15 cellular contexts compared by ENCODE assay signal in genomic region chr15:85772668-85773067, GRCh38. TPM values are rescaled to one million over a fixed set of nuclear protein-coding genes. Genes with fewer than 3 reads are reported as not detected.
A peak's percentile ranks its signal among the peaks of the same experiment; 100 is the strongest.
DNase-seq lines count a peak whose midpoint lies in the region; ATAC-seq and TF ChIP-seq lines count a peak whose summit lies in the region.
"Had no signal": no experiment of that assay in that cellular context is flagged by ENCODE, and none has a peak within 500 bp of the region (broad histone marks: within the 10 kb centered on the region; RNA-seq: fewer than 3 reads in every experiment).

No MANE protein-coding gene starts in this region.

- no peak for TF ChIP-seq CTCF in adrenal gland (IDR thresholded peaks at IDR 0.05)
- no peak for TF ChIP-seq CTCF in left ventricle myocardium inferior (IDR thresholded peaks at IDR 0.05; ENCODE audit: borderline replicate concordance)
- TF ChIP-seq CTCF in prostate gland (IDR thresholded peaks at IDR 0.05) = no peak
- TF ChIP-seq CTCF in BE2C (IDR thresholded peaks at IDR 0.05; ENCODE audit: low read depth, low read length) = no peak

- peaks cover 0 to 3% of the 10 kb centered on the region in 2 donors for H3K4me1 ChIP-seq in adrenal gland (replicated peaks in 1 of 2)
- H3K4me1 ChIP-seq in left ventricle myocardium inferior = peaks cover 36% of the 10 kb centered on the region
- H3K4me1 ChIP-seq in prostate gland (replicated peaks) = no peaks in the 10 kb centered on the region
- H3K4me1 ChIP-seq in BE2C = no peaks in the 10 kb centered on the region

- TF ChIP-seq POLR2A in adrenal gland (IDR thresholded peaks at IDR 0.05) (no peak), prostate gland (IDR thresholded peaks at IDR 0.05) (no peak)

- WGBS in adrenal gland, 4 donors = 93 to 100% (median 94%) methylated on average over 4 to 9 of the region's 9 CpGs
- 35% methylated on average over 9 of the region's 9 CpGs for WGBS in prostate gland

- ATAC-seq in GM21367 (IDR thresholded peaks at IDR 0.05; ENCODE audit: unreplicated experiment) = no peak
- ATAC-seq: activated T-cell treated with anti-CD3 and anti-CD28 coated beads, Interleukin-2, amount 50 U/mL, for 72 hours; stimulated activated naive B cell treated with anti-CD40 and anti-IgM and Interleukin-4, amounts not matched to agents 10 μg/mL and 1 μg/mL and 100 μg/mL, for 72 hours had no signal

- H3K4me3 ChIP-seq in adrenal gland = no peak overlapping the region
- H3K4me3 ChIP-seq in left ventricle myocardium inferior = no peak overlapping the region
- H3K4me3 ChIP-seq in prostate gland = no peak overlapping the region
- no peak overlapping the region for H3K4me3 ChIP-seq in BE2C (ENCODE audit: low read depth, low read length)
- H3K4me3 ChIP-seq: PC-9 had no signal

- intact Hi-C loops in adrenal gland (cut with DNase I) (no loop called here), left ventricle myocardium inferior (cut with micrococcal nuclease) (no loop called here), prostate gland (cut with DNase I) (no loop called here)

- H3K27ac ChIP-seq in adrenal gland = peak overlapping the region in 3 of 5 donors; percentile 57 to 92 (median 76)
- H3K27ac ChIP-seq in left ventricle myocardium inferior (replicated peaks) = peak overlapping the region; percentile 69
- peak overlapping the region; percentile 30 to 62 for H3K27ac ChIP-seq in prostate gland
- H3K27ac ChIP-seq: PC-9 had no signal

- peak; percentile 54 for DNase-seq in NCI-H1105 treated with DMSO at 0.1 percent for 48 hours (lab: John Stamatoyannopoulos, UW)
- no peak for DNase-seq in adrenal gland
- no peak for DNase-seq in left ventricle myocardium inferior
- peak; percentile 73 for DNase-seq in prostate gland (ENCODE audit: low spot score)
- no peak for DNase-seq in NCI-H446 treated with DMSO at 0.1 percent for 48 hours (lab: John Stamatoyannopoulos, UW)
- DNase-seq in stimulated activated CD4-positive, alpha-beta T cell treated with anti-CD3 and anti-CD28 coated beads, Interleukin-4, amount 100 ng/mL, for 4 hours = no peak
- no peak for DNase-seq in BE2C
- DNase-seq: activated T-cell treated with anti-CD3 and anti-CD28 coated beads, Interleukin-2, amount 50 U/mL, for 72 hours; effector CD4-positive, alpha-beta T cell; kidney glomerular epithelial cell; NCI-H2107; stimulated activated CD4-positive, alpha-beta T cell treated with anti-CD3 and anti-CD28 coated beads, Interleukin-2, amount 100 ng/mL, for 48 hours; stimulated activated naive B cell treated with anti-CD40 and anti-IgM and Interleukin-4, amounts not matched to agents 10 μg/mL and 1 μg/mL and 100 μg/mL, for 72 hours had no signal

- no peaks in the 10 kb centered on the region for H3K9me3 ChIP-seq in adrenal gland (replicated peaks in 1 of 3)
- H3K9me3 ChIP-seq in left ventricle myocardium inferior (replicated peaks) = no peaks in the 10 kb centered on the region
- no peaks in the 10 kb centered on the region for H3K9me3 ChIP-seq in prostate gland
- H3K9me3 ChIP-seq in BE2C = no peaks in the 10 kb centered on the region

- H3K27me3 ChIP-seq in adrenal gland (no peaks in the 10 kb centered on the region), left ventricle myocardium inferior (ENCODE audit: low read depth) (no peaks in the 10 kb centered on the region), prostate gland (replicated peaks; ENCODE audit: insufficient read depth) (no peaks in the 10 kb centered on the region), BE2C (no peaks in the 10 kb centered on the region)

- H3K36me3 ChIP-seq in adrenal gland (replicated peaks in 1 of 2) (no peaks in the 10 kb centered on the region), left ventricle myocardium inferior (peaks cover 10% of the 10 kb centered on the region), prostate gland (no peaks in the 10 kb centered on the region), BE2C (no peaks in the 10 kb centered on the region)

RNA-seq across cellular contexts. Expression of gene KLHL25, which starts 22.1 kb away (rescaled TPM):
- total RNA-seq in adrenal gland = 1 to 10 TPM; 3.7 to 6.2 (median 4.5) TPM
- 1 to 10 TPM; 1.4 to 3.9 (median 3.9) TPM for polyA plus RNA-seq in adrenal gland
- 4.0 TPM for total RNA-seq in left ventricle myocardium inferior
- 10 to 100 TPM in 1 of 2 donors, 1 to 10 TPM in 1; 5.1 to 30.8 TPM for total RNA-seq in prostate gland
- 9.0 TPM for polyA plus RNA-seq in BE2C (2012; ENCODE audit: insufficient read depth, insufficient read length, low read depth)

Comparison
In these comparisons a context has a peak if more than half of its experiments do, and no peak if none do; other contexts are left out.
1. DNase-seq: peak in NCI-H1105 treated with DMSO at 0.1 percent for 48 hours (single experiment) and prostate gland (single experiment); none in adrenal gland (0 of 7), left ventricle myocardium inferior (single experiment), NCI-H446 treated with DMSO at 0.1 percent for 48 hours (single experiment), stimulated activated CD4-positive, alpha-beta T cell treated with anti-CD3 and anti-CD28 coated beads, Interleukin-4, amount 100 ng/mL, for 4 hours (0 of 2) and BE2C (single experiment).
2. Peak in every context shown above with its lines, with median percentiles within 50 percentile points of each other: H3K27ac ChIP-seq.